In the genomic region with DNA sequence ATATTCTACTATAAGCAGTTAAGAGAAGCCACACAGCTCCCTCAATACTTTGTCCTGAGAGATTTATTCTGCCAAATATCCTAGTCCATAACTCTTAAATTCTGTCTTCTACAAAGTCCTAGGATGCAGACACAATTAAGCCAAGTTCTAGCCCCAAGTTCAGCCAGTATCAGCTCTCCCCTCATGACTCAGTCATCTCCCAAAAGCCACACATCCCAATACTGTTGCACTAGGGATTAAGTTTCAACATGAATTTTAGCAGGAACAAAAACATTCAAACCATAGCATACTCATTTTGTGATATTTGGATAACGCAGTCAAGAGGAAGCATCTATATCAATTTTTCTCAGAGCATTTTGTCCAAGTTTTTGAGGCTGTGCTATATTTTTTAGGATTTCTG, we compare ENCODE assay signal across 22 cellular contexts.
"Had no signal": no experiment of that assay in that cellular context is flagged by ENCODE, and none has a peak within 500 bp of the region (broad histone marks: within the 10 kb centered on the region; RNA-seq: fewer than 3 reads in every experiment).

No MANE protein-coding gene starts in this region.

- H3K36me3 Mint-ChIP-seq: naive B cell; stimulated activated effector memory CD8-positive, alpha-beta T cell treated with anti-CD3 and anti-CD28 coated beads, Interleukin-12 subunit alpha, Interleukin-12 subunit beta, amount 100 ng/mL, for 72 hours had no signal

- H2AFZ ChIP-seq: hepatocyte had no signal

- H3K4me3 ChIP-seq: esophagus muscularis mucosa, hepatocyte, lung, ovary, testis, tibial nerve had no signal

- H3K79me2 ChIP-seq: hepatocyte had no signal

- DNase-seq: caudate nucleus; effector memory CD8-positive, alpha-beta T cell; foreskin melanocyte; head of caudate nucleus; left colon; left ventricle myocardium superior; mesenchymal stem cell; midbrain; naive B cell; ovary; right cardiac atrium; stimulated activated CD4-positive, alpha-beta T cell treated with anti-CD3 and anti-CD28 coated beads, Interleukin-4, amount 100 ng/mL, for 1 hour; stimulated activated CD8-positive, alpha-beta memory T cell treated with anti-CD3 and anti-CD28 coated beads, Interleukin-4, amount 100 ng/mL, for 48 hours; testis had no signal

- H3K4me1 ChIP-seq: esophagus muscularis mucosa, testis had no signal

- H3K9me3 Mint-ChIP-seq: dendritic cell treated with granulocyte-macrophage colony-stimulating factor and Interleukin-4, amounts not matched to agents 40 ng/mL and 50 ng/mL, for 4 days; stimulated activated naive CD8-positive, alpha-beta T cell treated with anti-CD3 and anti-CD28 coated beads, Interleukin-15, Interleukin-2, amounts not matched to agents 100 ng/mL and 50 ng/mL, for 24 hours had no signal

- H3K4me3 Mint-ChIP-seq: dendritic cell treated with granulocyte-macrophage colony-stimulating factor and Interleukin-4, amounts not matched to agents 40 ng/mL and 50 ng/mL, for 4 days; effector memory CD8-positive, alpha-beta T cell; naive B cell; stimulated activated effector memory CD8-positive, alpha-beta T cell treated with anti-CD3 and anti-CD28 coated beads, Interleukin-12 subunit alpha, Interleukin-12 subunit beta, amount 100 ng/mL, for 72 hours; stimulated activated naive CD8-positive, alpha-beta T cell treated with anti-CD3 and anti-CD28 coated beads, Interleukin-15, Interleukin-2, amounts not matched to agents 100 ng/mL and 50 ng/mL, for 24 hours had no signal

- H3K27me3 ChIP-seq: esophagus muscularis mucosa, hepatocyte, ovary, testis, tibial nerve had no signal

- H3K9me3 ChIP-seq: esophagus muscularis mucosa, ovary, testis, tibial nerve had no signal

- H3K4me1 Mint-ChIP-seq: naive B cell; stimulated activated effector memory CD8-positive, alpha-beta T cell treated with anti-CD3 and anti-CD28 coated beads, Interleukin-12 subunit alpha, Interleukin-12 subunit beta, amount 100 ng/mL, for 72 hours had no signal

- H3K36me3 ChIP-seq: esophagus muscularis mucosa, ovary, tibial nerve had no signal

- ATAC-seq: effector memory CD8-positive, alpha-beta T cell; left colon; left ventricle myocardium superior; right cardiac atrium had no signal

- H3K27ac ChIP-seq: epithelial cell of prostate, esophagus muscularis mucosa, hepatocyte, ovary, testis, tibial nerve had no signal

- H3K27ac Mint-ChIP-seq: dendritic cell treated with granulocyte-macrophage colony-stimulating factor and Interleukin-4, amounts not matched to agents 40 ng/mL and 50 ng/mL, for 4 days; effector memory CD8-positive, alpha-beta T cell; stimulated activated effector memory CD8-positive, alpha-beta T cell treated with anti-CD3 and anti-CD28 coated beads, Interleukin-12 subunit alpha, Interleukin-12 subunit beta, amount 100 ng/mL, for 72 hours; stimulated activated naive CD8-positive, alpha-beta T cell treated with anti-CD3 and anti-CD28 coated beads, Interleukin-15, Interleukin-2, amounts not matched to agents 100 ng/mL and 50 ng/mL, for 24 hours had no signal

- H3K27me3 Mint-ChIP-seq: effector memory CD8-positive, alpha-beta T cell; stimulated activated naive CD8-positive, alpha-beta T cell treated with anti-CD3 and anti-CD28 coated beads, Interleukin-15, Interleukin-2, amounts not matched to agents 100 ng/mL and 50 ng/mL, for 24 hours had no signal

- H3K4me2 ChIP-seq: hepatocyte had no signal
